ENCODE assay signal across 1 cellular context in genomic region chr1:91805343-91805801, GRCh38.
TF ChIP-seq lines count a peak whose summit lies in the region.

No MANE protein-coding gene starts in this region.

TF ChIP-seq in HepG2, 621 proteins besides CTCF, POLR2A, EP300 and RAD21 (continued from another document):
- TF ChIP-seq ZNF687 (CRISPR knock-in tag; IDR thresholded peaks at IDR 0.05) (peak; percentile 33; the same call in 1 of the 2 replicates), ZXDC (CRISPR knock-in tag; IDR thresholded peaks at IDR 0.05) (no peak), ZNF230 (CRISPR knock-in tag; IDR thresholded peaks at IDR 0.05) (no peak), CREB1 (IDR thresholded peaks at IDR 0.05) (no peak), CREB1 (CRISPR knock-in tag; IDR thresholded peaks at IDR 0.05) (no peak), AKAP8 (CRISPR knock-in tag; IDR thresholded peaks at IDR 0.05) (no peak), ZBTB4 (CRISPR knock-in tag; IDR thresholded peaks at IDR 0.05; ENCODE audit: borderline replicate concordance) (no peak), BCLAF1 (IDR thresholded peaks at IDR 0.05) (no peak), ZNF143 (CRISPR knock-in tag; IDR thresholded peaks at IDR 0.05) (no peak), ATRX (CRISPR knock-in tag; IDR thresholded peaks at IDR 0.05; ENCODE audit: borderline replicate concordance) (no peak), ZIK1 (CRISPR knock-in tag; IDR thresholded peaks at IDR 0.05; ENCODE audit: borderline replicate concordance, low read depth) (no peak), MEF2D (CRISPR knock-in tag; IDR thresholded peaks at IDR 0.05) (no peak), ZMYM3 (CRISPR knock-in tag; IDR thresholded peaks at IDR 0.05) (no peak), SSRP1 (CRISPR knock-in tag; IDR thresholded peaks at IDR 0.05) (no peak), ZHX1 (CRISPR knock-in tag; IDR thresholded peaks at IDR 0.05; ENCODE audit: low read depth) (no peak)
